In genomic region chr20:36091561-36092423, GRCh38 we compare ENCODE assay signal across 8 cellular contexts.
DNase-seq lines count a peak whose midpoint lies in the region; ATAC-seq and TF ChIP-seq lines count a peak whose summit lies in the region.

No MANE protein-coding gene starts in this region.

- H3K9me3 ChIP-seq in cardiac muscle cell (ENCODE audit: low read depth) (no peaks in the 10 kb centered on the region), breast epithelium (no peaks in the 10 kb centered on the region), lung (ENCODE audit: control insufficient read depth in 2 of 2, insufficient read depth in 1 of 2, low read length in 1 of 2) (peaks cover 0 to 3% of the 10 kb centered on the region in 2 donors), upper lobe of right lung (no peaks in the 10 kb centered on the region)

- H3K27ac ChIP-seq in cardiac muscle cell (no peak overlapping the region), breast epithelium (peak overlapping the region; percentile 87 to 92), lung (ENCODE audit: low read depth in 1 of 2, low read length in 1 of 2) (peak overlapping the region in 1 of 2 donors; percentile 77), upper lobe of right lung (peak overlapping the region; percentile 63)

- H3K36me3 ChIP-seq in cardiac muscle cell (no peaks in the 10 kb centered on the region), breast epithelium (no peaks in the 10 kb centered on the region), lung (ENCODE audit: control insufficient read depth in 2 of 2, insufficient read depth in 2 of 2, low read length in 2 of 2) (no peaks in the 10 kb centered on the region), upper lobe of right lung (no peaks in the 10 kb centered on the region)

- peak overlapping the region; percentile 67 for H3K4me3 ChIP-seq in cardiac muscle cell
- peak overlapping the region; percentile 69 to 89 (median 71) for H3K4me3 ChIP-seq in breast epithelium
- H3K4me3 ChIP-seq in lung, result peak overlapping the region; percentile 35
- H3K4me3 ChIP-seq in upper lobe of right lung, result peak overlapping the region; percentile 65

- intact Hi-C loops in Right ventricle myocardium superior (cut with DNase I) (no loop called here), breast epithelium (cut with DNase I; ENCODE audit: low total_unique reads) (no loop called here), upper lobe of right lung (cut with DNase I) (no loop called here)

- TF ChIP-seq POLR2A in breast epithelium (IDR thresholded peaks at IDR 0.05), result no peak

- TF ChIP-seq CTCF in cardiac muscle cell (IDR thresholded peaks at IDR 0.05; ENCODE audit: low read depth, low read length) (no peak), breast epithelium (IDR thresholded peaks at IDR 0.05) (no peak), lung (IDR thresholded peaks at IDR 0.05; ENCODE audit: control extremely low read depth, extremely low read depth) (no peak), upper lobe of right lung (IDR thresholded peaks at IDR 0.05) (no peak)

- ATAC-seq in Right ventricle myocardium superior (ENCODE audit: poor library complexity), result no peak
- no peak for ATAC-seq in lung (ENCODE audit: insufficient read depth, low FRiP score)
- peak; percentile 1 for ATAC-seq in upper lobe of right lung

- WGBS in lung, 2 donors, result 8 to 10% methylated on average over 44 to 47 of the region's 47 CpGs

- H3K4me1 ChIP-seq in cardiac muscle cell (ENCODE audit: low read depth) (peaks cover 7% of the 10 kb centered on the region), breast epithelium (no peaks in the 10 kb centered on the region), lung (ENCODE audit: control insufficient read depth in 2 of 2, insufficient read depth in 2 of 2, low read length in 2 of 2) (peaks cover 0 to 8% of the 10 kb centered on the region in 2 donors), upper lobe of right lung (peaks cover 22% of the 10 kb centered on the region)

- DNase-seq in cardiac muscle cell (ENCODE audit: low read depth in 1 of 2, low spot score in 1 of 2) (no peak), Right ventricle myocardium superior (no peak), breast epithelium (ENCODE audit: low spot score in 2 of 2) (no peak), lung (ENCODE audit: low spot score) (no peak), upper lobe of right lung (no peak), LoVo (ENCODE audit: low spot score) (no peak), NCI-H2196 treated with DMSO at 0.1 percent for 48 hours (lab: John Stamatoyannopoulos, UW; ENCODE audit: unreplicated experiment) (no peak), DMS153 treated with DMSO at 0.1 percent for 48 hours (lab: John Stamatoyannopoulos, UW; ENCODE audit: unreplicated experiment) (no peak)

- H3K27me3 ChIP-seq in cardiac muscle cell (peaks cover 37% of the 10 kb centered on the region), breast epithelium (no peaks in the 10 kb centered on the region), lung (ENCODE audit: control insufficient read depth, insufficient read depth) (no peaks in the 10 kb centered on the region), upper lobe of right lung (no peaks in the 10 kb centered on the region)
